ENCODE assay signal across 19 cellular contexts in genomic region chr15:57500256-57500655, GRCh38.
A peak's percentile ranks its signal among the peaks of the same experiment; 100 is the strongest.
DNase-seq lines count a peak whose midpoint lies in the region; ATAC-seq and TF ChIP-seq lines count a peak whose summit lies in the region.
"Had no signal": no experiment of that assay in that cellular context is flagged by ENCODE, and none has a peak within 500 bp of the region (broad histone marks: within the 10 kb centered on the region; RNA-seq: fewer than 3 reads in every experiment).

No MANE protein-coding gene starts in this region.

- intact Hi-C loops in heart left ventricle (cut with DNase I) = no loop called here

- H3K36me3 ChIP-seq in cardiac muscle cell (no peaks in the 10 kb centered on the region), heart left ventricle (no peaks in the 10 kb centered on the region)
- H3K36me3 ChIP-seq: BE2C had no signal

- H3K4me1 Mint-ChIP-seq in mesothelial cell of epicardium = peaks cover 90% of the 10 kb centered on the region
- peaks cover 2% of the 10 kb centered on the region for H3K4me1 Mint-ChIP-seq in activated CD4-positive, alpha-beta T cell treated with anti-CD3 and anti-CD28 coated beads, Interleukin-2, amount 10 ng/mL, durations not matched to agents 7 days and 5 days
- H3K4me1 Mint-ChIP-seq: CD4-positive, CD25-positive, alpha-beta regulatory T cell had no signal

- H3K27ac Mint-ChIP-seq in mesothelial cell of epicardium = peak overlapping the region; percentile 85
- no peak overlapping the region for H3K27ac Mint-ChIP-seq in activated CD4-positive, alpha-beta T cell treated with anti-CD3 and anti-CD28 coated beads, Interleukin-2, amount 10 ng/mL, durations not matched to agents 7 days and 5 days
- H3K27ac Mint-ChIP-seq: CD4-positive, CD25-positive, alpha-beta regulatory T cell had no signal

- no peak for DNase-seq in cardiac muscle cell (ENCODE audit: low read depth in 1 of 2, low spot score in 1 of 2)
- DNase-seq in heart left ventricle = no peak
- peak; percentile 66 for DNase-seq in islet precursor cell
- no peak for DNase-seq in mesothelial cell of epicardium (ENCODE audit: low spot score in 2 of 2, unreplicated experiment in 2 of 2)
- DNase-seq in retina = peak; percentile 39
- DNase-seq in omental fat pad (ENCODE audit: low spot score) = no peak
- no peak for DNase-seq in NCI-H226
- no peak for DNase-seq in activated CD4-positive, alpha-beta T cell treated with anti-CD3 and anti-CD28 coated beads, Interleukin-2, amount 10 ng/mL, durations not matched to agents 7 days and 5 days
- DNase-seq: BE2C; CD4-positive, CD25-positive, alpha-beta regulatory T cell; GF-D8; MM.1S; NCI-H1092; NCI-H1436 treated with DMSO at 0.1 percent for 48 hours; NCI-H2029; NCI-H2171; NCI-H748 treated with DMSO at 0.1 percent for 48 hours; NK-92 treated with Interleukin-12 subunit alpha and Interleukin-12 subunit beta, amount 100 ng/mL, for 24 hours; Right ventricle myocardium superior had no signal

- H3K4me1 ChIP-seq in cardiac muscle cell (ENCODE audit: low read depth) (peaks cover 92% of the 10 kb centered on the region), heart left ventricle (peaks cover 0 to 66% (median 21%) of the 10 kb centered on the region in 12 donors)

- H3K27me3 ChIP-seq in cardiac muscle cell (no peaks in the 10 kb centered on the region), heart left ventricle (no peaks in the 10 kb centered on the region)
- H3K27me3 ChIP-seq: BE2C had no signal

- TF ChIP-seq POLR2A in heart left ventricle (IDR thresholded peaks at IDR 0.05) = no peak

- ATAC-seq in heart left ventricle (no peak), omental fat pad (ENCODE audit: low FRiP score) (no peak)

- H3K4me3 ChIP-seq in cardiac muscle cell = no peak overlapping the region
- no peak overlapping the region for H3K4me3 ChIP-seq in heart left ventricle

- no peak overlapping the region for H3K4me3 Mint-ChIP-seq in mesothelial cell of epicardium
- H3K4me3 Mint-ChIP-seq in activated CD4-positive, alpha-beta T cell treated with anti-CD3 and anti-CD28 coated beads, Interleukin-2, amount 10 ng/mL, durations not matched to agents 7 days and 5 days = no peak overlapping the region
- H3K4me3 Mint-ChIP-seq: CD4-positive, CD25-positive, alpha-beta regulatory T cell had no signal

- H3K27me3 Mint-ChIP-seq in mesothelial cell of epicardium (ENCODE audit: low read depth) = no peaks in the 10 kb centered on the region
- no peaks in the 10 kb centered on the region for H3K27me3 Mint-ChIP-seq in activated CD4-positive, alpha-beta T cell treated with anti-CD3 and anti-CD28 coated beads, Interleukin-2, amount 10 ng/mL, durations not matched to agents 7 days and 5 days

- H3K36me3 Mint-ChIP-seq in mesothelial cell of epicardium = no peaks in the 10 kb centered on the region
- no peaks in the 10 kb centered on the region for H3K36me3 Mint-ChIP-seq in activated CD4-positive, alpha-beta T cell treated with anti-CD3 and anti-CD28 coated beads, Interleukin-2, amount 10 ng/mL, durations not matched to agents 7 days and 5 days (ENCODE audit: low read depth)
- H3K36me3 Mint-ChIP-seq: CD4-positive, CD25-positive, alpha-beta regulatory T cell had no signal

- POLR2A ChIA-PET in activated CD4-positive, alpha-beta T cell treated with anti-CD3 and anti-CD28 coated beads, Interleukin-2, amount 10 ng/mL, durations not matched to agents 7 days and 5 days (lab: Charles Lee) = no interaction called here

- TF ChIP-seq CTCF in cardiac muscle cell (IDR thresholded peaks at IDR 0.05; ENCODE audit: low read depth, low read length) = no peak
- no peak for TF ChIP-seq CTCF in heart left ventricle (IDR thresholded peaks at IDR 0.05)
- no peak for TF ChIP-seq CTCF in mesothelial cell of epicardium (IDR thresholded peaks at IDR 0.05; ENCODE audit: unreplicated experiment)
- TF ChIP-seq CTCF in omental fat pad (IDR thresholded peaks at IDR 0.05) = no peak

- CTCF ChIA-PET in activated CD4-positive, alpha-beta T cell treated with anti-CD3 and anti-CD28 coated beads, Interleukin-2, amount 10 ng/mL, durations not matched to agents 7 days and 5 days (lab: Charles Lee) = interaction anchor here (0.6 kb wide), 1 partner anchor 154 kb away, joined by 4 read pairs; no protein-coding TSS in a partner anchor

- 72 to 76% (median 75%) methylated on average over 10 of the region's 10 CpGs for WGBS in heart left ventricle, 4 donors

- H3K9me3 ChIP-seq in cardiac muscle cell (ENCODE audit: low read depth) (no peaks in the 10 kb centered on the region), heart left ventricle (no peaks in the 10 kb centered on the region)
- H3K9me3 ChIP-seq: BE2C had no signal

- H3K9me3 Mint-ChIP-seq in mesothelial cell of epicardium = peaks cover 4% of the 10 kb centered on the region
- H3K9me3 Mint-ChIP-seq in activated CD4-positive, alpha-beta T cell treated with anti-CD3 and anti-CD28 coated beads, Interleukin-2, amount 10 ng/mL, durations not matched to agents 7 days and 5 days = no peaks in the 10 kb centered on the region
- H3K9me3 Mint-ChIP-seq: CD4-positive, CD25-positive, alpha-beta regulatory T cell had no signal

- H3K27ac ChIP-seq in cardiac muscle cell = peak overlapping the region; percentile 95
- H3K27ac ChIP-seq in heart left ventricle = no peak overlapping the region

Comparison
In these comparisons a context has a peak if more than half of its experiments do, and no peak if none do; other contexts are left out.
1. DNase-seq: peak in islet precursor cell (single experiment) and retina (single experiment); none in cardiac muscle cell (0 of 2), heart left ventricle (0 of 5), mesothelial cell of epicardium (0 of 2), omental fat pad (single experiment), NCI-H226 (single experiment) and activated CD4-positive, alpha-beta T cell treated with anti-CD3 and anti-CD28 coated beads, Interleukin-2, amount 10 ng/mL, durations not matched to agents 7 days and 5 days (single experiment).